ENCODE assay signal across 8 cellular contexts in the genomic region with DNA sequence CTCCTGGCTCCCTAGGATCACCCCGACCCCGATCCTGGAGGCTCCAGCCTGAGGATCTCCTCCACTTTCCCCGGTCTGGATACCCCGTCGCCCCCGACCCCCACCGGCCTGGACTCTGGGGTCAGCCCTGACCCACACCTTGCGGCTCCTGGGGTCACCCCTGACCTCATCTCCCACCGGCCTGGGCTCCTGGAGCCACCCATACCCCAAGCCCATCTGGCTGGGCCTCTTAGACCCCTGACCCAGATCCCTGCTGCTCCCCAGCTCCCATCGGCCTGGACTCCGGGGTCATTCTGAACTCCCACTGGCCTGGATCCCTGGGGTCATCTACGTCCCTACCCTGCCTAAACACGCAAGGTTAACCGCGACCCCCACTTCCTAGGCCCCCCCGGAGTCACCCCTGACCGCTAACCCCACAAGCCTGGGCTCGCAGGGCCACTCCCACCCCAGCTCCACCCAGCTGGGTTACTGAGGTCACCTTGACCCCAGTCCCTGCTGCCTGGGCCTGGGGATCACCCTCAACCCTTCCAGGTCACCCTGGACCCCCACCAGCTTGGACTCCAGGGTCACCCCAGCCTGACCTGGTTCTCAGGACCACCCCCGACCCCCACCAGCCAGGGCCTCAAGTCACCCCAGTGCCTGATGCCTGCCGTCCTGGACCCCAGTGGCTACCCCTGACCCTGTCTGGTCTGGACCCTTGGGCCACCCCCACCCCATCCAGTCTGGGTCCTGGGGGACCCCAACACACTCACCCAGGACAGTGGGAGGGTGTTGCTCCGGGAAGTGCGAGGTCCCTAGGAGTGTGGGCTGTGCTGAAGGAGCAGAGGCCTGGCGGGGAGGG. TPM values are rescaled to one million over a fixed set of nuclear protein-coding genes. Genes with fewer than 3 reads are reported as not detected.
DNase-seq lines count a peak whose midpoint lies in the region; ATAC-seq, FAIRE-seq and TF ChIP-seq lines count a peak whose summit lies in the region.

No MANE protein-coding gene starts in this region.

- peaks cover 35% of the 10 kb centered on the region for H3K4me1 ChIP-seq in DND-41 (ENCODE audit: insufficient read depth, low read length)
- H3K4me1 ChIP-seq in OCI-LY7 (ENCODE audit: insufficient read depth, low read length, poor library complexity, severe bottlenecking) = peaks cover 21% of the 10 kb centered on the region
- H3K4me1 ChIP-seq in astrocyte (ENCODE audit: insufficient read depth, low read length) = peaks cover 23% of the 10 kb centered on the region

- H3K27me3 Mint-ChIP-seq in astrocyte (ENCODE audit: low read depth, unreplicated experiment) (peaks cover 6% of the 10 kb centered on the region), immature natural killer cell (ENCODE audit: low read depth in 3 of 3) (peaks cover 0 to 7% (median 4%) of the 10 kb centered on the region in 3 donors)

- BruUV-seq in OCI-LY7 (replicated peaks; lab: Mats Ljungman, UMichigan) = no TSS peak

- H3K4me1 Mint-ChIP-seq in astrocyte (ENCODE audit: low read depth, unreplicated experiment) (peaks cover 17% of the 10 kb centered on the region), immature natural killer cell (peaks cover 42 to 47% of the 10 kb centered on the region in 2 donors)

- ATAC-seq in DND-41 (ENCODE audit: insufficient read depth, low read depth) (0 out of 3 replicates have a peak, but pooled peaks have one; percentile 13), GM19455 (IDR thresholded peaks at IDR 0.05; ENCODE audit: unreplicated experiment) (no peak), HG03108 (IDR thresholded peaks at IDR 0.05; ENCODE audit: unreplicated experiment) (no peak)

- H3K4me2 ChIP-seq in DND-41 (ENCODE audit: insufficient read depth, low read length) = peak overlapping the region; percentile 99
- H3K4me2 ChIP-seq in OCI-LY7 (ENCODE audit: low read length) = peak overlapping the region; percentile 94
- peak overlapping the region; percentile 95 for H3K4me2 ChIP-seq in astrocyte (ENCODE audit: low read length)

- peaks cover 64% of the 10 kb centered on the region for H3K79me2 ChIP-seq in DND-41 (ENCODE audit: insufficient read depth, low read length)
- peaks cover 53% of the 10 kb centered on the region for H3K79me2 ChIP-seq in OCI-LY7 (ENCODE audit: insufficient read depth, low read depth, low read length)
- peaks cover 59% of the 10 kb centered on the region for H3K79me2 ChIP-seq in astrocyte (ENCODE audit: insufficient read depth, low read length)

- H4K20me1 ChIP-seq in DND-41 (ENCODE audit: insufficient read depth, low read length) (peaks cover 41% of the 10 kb centered on the region), OCI-LY7 (ENCODE audit: insufficient read depth, low read length) (peaks cover 21% of the 10 kb centered on the region; the same call in 1 of the 2 replicates), astrocyte (ENCODE audit: insufficient read depth, low read length) (peaks cover 45% of the 10 kb centered on the region)

- H3K4me3 Mint-ChIP-seq in astrocyte (ENCODE audit: unreplicated experiment) (peak overlapping the region; percentile 94), immature natural killer cell (peak overlapping the region; percentile 91 to 98 (median 94))

- H3K9ac ChIP-seq in DND-41 (ENCODE audit: low read depth, low read length) (peak overlapping the region; percentile 95), astrocyte (ENCODE audit: low read length) (peak overlapping the region; percentile 97)

- CTCF ChIA-PET in OCI-LY7 (lab: Charles Lee; ENCODE audit: unreplicated experiment) = no interaction called here
- CTCF ChIA-PET in GM10248 (lab: Yijun Ruan, JAX) = interaction anchor here (0.9 to 4.9 kb wide), 6 partner anchors 16 to 109 kb away, joined by 3 to 22 read pairs (median 4); no protein-coding TSS in a partner anchor

- FAIRE-seq in astrocyte (lab: Jason Lieb, UNC) = no peak

- H3K27ac ChIP-seq in DND-41 (ENCODE audit: low read length) (peak overlapping the region; percentile 79), OCI-LY7 (ENCODE audit: low read depth, low read length, poor library complexity, severe bottlenecking) (peak overlapping the region; percentile 51), astrocyte (ENCODE audit: low read depth, low read length) (peak overlapping the region; percentile 82)

- H3K4me3 ChIP-seq in DND-41 (ENCODE audit: low read depth in 1 of 2, low read length in 2 of 2) (peak overlapping the region; percentile 75 to 99), OCI-LY7 (ENCODE audit: low read depth, low read length, poor library complexity, severe bottlenecking) (peak overlapping the region; percentile 96), astrocyte (ENCODE audit: insufficient read depth, low read depth, low read length) (peak overlapping the region; percentile 86)

- peaks cover 2% of the 10 kb centered on the region for H3K9me3 Mint-ChIP-seq in astrocyte (ENCODE audit: unreplicated experiment)
- no peaks in the 10 kb centered on the region for H3K9me3 Mint-ChIP-seq in immature natural killer cell

- H3K27ac Mint-ChIP-seq in astrocyte (ENCODE audit: unreplicated experiment) (peak overlapping the region; percentile 41), immature natural killer cell (peak overlapping the region; percentile 94 to 99 (median 97))

- H3K36me3 ChIP-seq in DND-41 (ENCODE audit: insufficient read depth, low read length) = peaks cover 26% of the 10 kb centered on the region
- peaks cover 22% of the 10 kb centered on the region for H3K36me3 ChIP-seq in OCI-LY7 (ENCODE audit: insufficient read depth, low read length)
- no peaks in the 10 kb centered on the region for H3K36me3 ChIP-seq in astrocyte (ENCODE audit: insufficient read depth, low read length)

- H3K27me3 ChIP-seq in DND-41 (ENCODE audit: insufficient read depth, low read length, poor library complexity) (no peaks in the 10 kb centered on the region), astrocyte (ENCODE audit: insufficient read depth, low read length) (no peaks in the 10 kb centered on the region)

- H3K9me3 ChIP-seq in DND-41 (ENCODE audit: insufficient read depth, low read length, severe bottlenecking) (no peaks in the 10 kb centered on the region), OCI-LY7 (ENCODE audit: low read length) (no peaks in the 10 kb centered on the region), astrocyte (ENCODE audit: insufficient read depth, low read depth, low read length) (no peaks in the 10 kb centered on the region)

- H2AFZ ChIP-seq in DND-41 (ENCODE audit: low read depth, low read length) = 0 out of 2 replicates have a peak overlapping the region, but pooled peaks have one; percentile 16
- no peak overlapping the region for H2AFZ ChIP-seq in OCI-LY7 (ENCODE audit: low read length)
- no peak overlapping the region for H2AFZ ChIP-seq in astrocyte (ENCODE audit: low read depth, low read length)

- DNase-seq in DND-41 = peak; percentile 28
- no peak for DNase-seq in OCI-LY7 (ENCODE audit: low spot score)
- DNase-seq in astrocyte (ENCODE audit: low read depth) = no peak
- DNase-seq in immature natural killer cell = peak in 2 of 3 donors; percentile 12 to 33
- DNase-seq in stimulated activated CD8-positive, alpha-beta memory T cell treated with anti-CD3 and anti-CD28 coated beads, Interleukin-12 subunit alpha, Interleukin-12 subunit beta, amount 100 ng/mL, for 4 hours (ENCODE audit: low read depth) = peak; percentile 7
- no peak for DNase-seq in GM10248 (ENCODE audit: extremely low spot score)

- intact Hi-C loops in OCI-LY7 (cut with micrococcal nuclease; ENCODE audit: unreplicated experiment) = loop anchor here (1.0 to 5.0 kb wide), 2 partner anchors 59 to 72 kb away; no protein-coding TSS in a partner anchor

- no peak for TF ChIP-seq CTCF in DND-41 (IDR thresholded peaks at IDR 0.05; ENCODE audit: borderline replicate concordance, extremely low read depth, low read length, poor library complexity, severe bottlenecking)
- TF ChIP-seq CTCF in OCI-LY7 (conservative IDR thresholded peaks at IDR 0.05; ENCODE audit: low read length) = no peak
- TF ChIP-seq CTCF in astrocyte (IDR thresholded peaks at IDR 0.05; ENCODE audit: insufficient read depth, low read depth, low read length) = no peak
- no peak for TF ChIP-seq CTCF in GM10248 (IDR thresholded peaks at IDR 0.05; ENCODE audit: control extremely low read depth, extremely low read depth, low read depth, missing control alignments)

- H3K36me3 Mint-ChIP-seq in astrocyte (ENCODE audit: low read depth, unreplicated experiment) (peaks cover 5% of the 10 kb centered on the region), immature natural killer cell (no peaks in the 10 kb centered on the region)

- no peaks in the 10 kb centered on the region for H3K9me2 ChIP-seq in OCI-LY7 (ENCODE audit: insufficient read depth, low read length)

- POLR2A ChIA-PET in OCI-LY7 (lab: Charles Lee) = interaction anchor here (0.6 kb wide), 1 partner anchor 417 kb away, joined by 3 read pairs; no protein-coding TSS in a partner anchor
- POLR2A ChIA-PET in GM10248 (lab: Yijun Ruan, JAX) = interaction anchor here (2.3 kb wide), 1 partner anchor 42 kb away, joined by 11 read pairs; no protein-coding TSS in a partner anchor

RNA-seq across cellular contexts. Expression of gene FOXK1, which starts 1.2 kb away (rescaled TPM):
- 13.8 and 17.3 TPM in 2 replicates for total RNA-seq in OCI-LY7 (2014; rRNA removed; shearing (Covaris generic))
- 32.0 and 34.5 TPM in 2 replicates for total RNA-seq in OCI-LY7 (2022)
- total RNA-seq in astrocyte = 51.8 and 53.6 TPM in 2 replicates
- 1 to 10 TPM; 1.1 to 3.4 (median 1.5) TPM for polyA plus RNA-seq in immature natural killer cell

Comparison
In these comparisons a context has a peak if more than half of its experiments do, and no peak if none do; other contexts are left out.
1. DNase-seq: peak in DND-41 (single experiment), immature natural killer cell (2 of 3) and stimulated activated CD8-positive, alpha-beta memory T cell treated with anti-CD3 and anti-CD28 coated beads, Interleukin-12 subunit alpha, Interleukin-12 subunit beta, amount 100 ng/mL, for 4 hours (single experiment); none in OCI-LY7 (single experiment), astrocyte (single experiment) and GM10248 (single experiment).
2. Peak in every context shown above with its lines, with median percentiles within 50 percentile points of each other: H3K27ac ChIP-seq, H3K4me2 ChIP-seq and H3K4me3 ChIP-seq.